In genomic region chr19:40511487-40511886, GRCh38 we compare ENCODE assay signal across 24 cellular contexts. TPM values are rescaled to one million over a fixed set of nuclear protein-coding genes. Genes with fewer than 3 reads are reported as not detected.
DNase-seq lines count a peak whose midpoint lies in the region; ATAC-seq, FAIRE-seq and TF ChIP-seq lines count a peak whose summit lies in the region.
"Had no signal": no experiment of that assay in that cellular context is flagged by ENCODE, and none has a peak within 500 bp of the region (broad histone marks: within the 10 kb centered on the region; RNA-seq: fewer than 3 reads in every experiment).

No MANE protein-coding gene starts in this region.

- CTCF ChIA-PET in A549 (lab: Yijun Ruan, JAX) (interaction anchor here (0.7 to 6.1 kb wide), 14 partner anchors 8 to 408 kb away, joined by 3 to 35 read pairs (median 13); partner anchors contain the start of gene BLVRB), HEK293 (lab: Yijun Ruan, JAX) (interaction anchor here (1.3 to 2.4 kb wide), 4 partner anchors 10 to 123 kb away, joined by 3 to 10 read pairs (median 4); no protein-coding TSS in a partner anchor), K562 (lab: Yijun Ruan, JAX; ENCODE audit: low intra/inter-chr PET ratio) (no interaction called here)

- H3K9ac ChIP-seq in K562 (ENCODE audit: insufficient read depth in 1 of 2, low read depth in 2 of 2, low read length in 2 of 2), result no peak overlapping the region
- H3K9ac ChIP-seq: BLaER1 had no signal

- H3K9me3 ChIP-seq in A549, result no peaks in the 10 kb centered on the region
- H3K9me3 ChIP-seq in HEK293 (ENCODE audit: control insufficient read depth, insufficient read depth, low read depth, low read length), result no peaks in the 10 kb centered on the region
- H3K9me3 ChIP-seq in K562 (replicated peaks; ENCODE audit: control insufficient read depth, insufficient read depth, low read depth, low read length), result no peaks in the 10 kb centered on the region
- H3K9me3 ChIP-seq: BE2C had no signal

- no TSS peak for BruUV-seq in K562 (replicated peaks; lab: Mats Ljungman, UMichigan)

- FAIRE-seq in A549 (lab: Jason Lieb, UNC) (peak; percentile 51), K562 (lab: Jason Lieb, UNC) (no peak)
- FAIRE-seq: G401.6, GM12891, GM19239 had no signal

- H3K79me2 ChIP-seq in K562 (ENCODE audit: control insufficient read depth, insufficient read depth, low read length), result no peaks in the 10 kb centered on the region

- in situ Hi-C loops in K562 (cut with MboI), result no loop called here

- ATAC-seq in A549 (no peak), K562 (no peak), HG03520 (IDR thresholded peaks at IDR 0.05; ENCODE audit: unreplicated experiment) (no peak)

- no peak for TF ChIP-seq POLR2A in A549 (IDR thresholded peaks at IDR 0.05; ENCODE audit: low read length)
- no peak for TF ChIP-seq POLR2A in K562 (conservative IDR thresholded peaks at IDR 0.05)

- WGBS in A549 (ENCODE audit: missing lambda C conversion rate), result 67% methylated on average over 6 of the region's 6 CpGs
- 30% methylated on average over 6 of the region's 6 CpGs for WGBS in K562 (ENCODE audit: insufficient coverage, low coverage, missing lambda C conversion rate)

- H4K20me1 ChIP-seq in K562 (replicated peaks; ENCODE audit: control insufficient read depth, insufficient read depth, low read length), result no peaks in the 10 kb centered on the region
- H4K20me1 ChIP-seq: BLaER1 had no signal

- H3K9me1 ChIP-seq in K562 (ENCODE audit: control insufficient read depth, insufficient read depth, low read length), result no peaks in the 10 kb centered on the region

- intact Hi-C loops in K562 (cut with micrococcal nuclease), result no loop called here

- TF ChIP-seq EP300 in A549 (IDR thresholded peaks at IDR 0.05), result no peak
- no peak for TF ChIP-seq EP300 in K562 (IDR thresholded peaks at IDR 0.05; ENCODE audit: low read length)

- no peak overlapping the region for H3K4me2 ChIP-seq in A549
- no peak overlapping the region for H3K4me2 ChIP-seq in K562 (ENCODE audit: insufficient read depth, low read length)
- H3K4me2 ChIP-seq: BLaER1 had no signal

- no peaks in the 10 kb centered on the region for H3K36me3 ChIP-seq in HEK293 (ENCODE audit: control insufficient read depth in 2 of 2, insufficient read depth in 1 of 2, low read length in 2 of 2)
- no peaks in the 10 kb centered on the region for H3K36me3 ChIP-seq in K562 (ENCODE audit: control insufficient read depth, insufficient read depth, low read length)
- H3K36me3 ChIP-seq: BE2C, BLaER1 had no signal

- POLR2A ChIA-PET in A549 (lab: Yijun Ruan, JAX), result no interaction called here
- POLR2A ChIA-PET in HEK293 (lab: Yijun Ruan, JAX), result interaction anchor here (0.9 kb wide), 1 partner anchor 14 kb away, joined by 3 read pairs; no protein-coding TSS in a partner anchor
- POLR2A ChIA-PET in K562 (lab: Yijun Ruan, JAX), result no interaction called here

- H3K4me1 ChIP-seq in A549 (peaks cover 5% of the 10 kb centered on the region; the same call in 1 of the 3 replicates), HEK293 (ENCODE audit: control insufficient read depth, insufficient read depth, low read length) (no peaks in the 10 kb centered on the region), K562 (replicated peaks in 1 of 2; ENCODE audit: control insufficient read depth in 2 of 2, insufficient read depth in 2 of 2, low read length in 2 of 2) (peaks cover 6 to 10% of the 10 kb centered on the region in 2 experiments; a peak in 3 of 5 replicates)
- H3K4me1 ChIP-seq: BE2C, BLaER1 had no signal

- DNase-seq in A549 (ENCODE audit: low read depth in 1 of 2, low spot score in 1 of 2), result no peak
- DNase-seq in K562 (ENCODE audit: extremely low read depth in 1 of 4, low spot score in 3 of 4), result no peak
- no peak for DNase-seq in DMS79 (lab: John Stamatoyannopoulos, UW)
- DNase-seq in amniotic stem cell (lab: John Stamatoyannopoulos, UW), result no peak
- DNase-seq: ACHN; BE2C; C1 segment of cervical spinal cord; CD4-positive, alpha-beta memory T cell; CD4-positive, CD25-positive, alpha-beta regulatory T cell; CD8-positive, alpha-beta memory T cell; COR-L47; DMS 273 treated with DMSO at 0.1 percent for 48 hours; DMS153; DMS53; DMS79 treated with DMSO at 0.1 percent for 48 hours; GF-D8 had no signal

- H3K27me3 ChIP-seq in K562 (ENCODE audit: control insufficient read depth in 2 of 2, insufficient read depth in 2 of 2, low read length in 2 of 2), result no peaks in the 10 kb centered on the region
- H3K27me3 ChIP-seq: BE2C, BLaER1 had no signal

- H3K27ac ChIP-seq in A549 (no peak overlapping the region), HEK293 (ENCODE audit: extremely low read depth, low read depth, low read length) (no peak overlapping the region), K562 (ENCODE audit: extremely low read depth, low read depth, low read length) (no peak overlapping the region)
- H3K27ac ChIP-seq: 22Rv1, BLaER1 had no signal

- TF ChIP-seq CTCF in A549 (IDR thresholded peaks at IDR 0.05), result no peak
- no peak for TF ChIP-seq CTCF in HEK293 (tag by site-specific recombination; IDR thresholded peaks at IDR 0.05)
- no peak for TF ChIP-seq CTCF in K562 (IDR thresholded peaks at IDR 0.05 in 2 of 3, conservative IDR thresholded peaks at IDR 0.05 in 1 of 3; ENCODE audit: insufficient read depth in 2 of 3, low read depth in 1 of 3, low read length in 3 of 3)

- no peak overlapping the region for H3K4me3 ChIP-seq in A549
- H3K4me3 ChIP-seq in HEK293 (ENCODE audit: low read depth, low read length), result no peak overlapping the region
- H3K4me3 ChIP-seq in K562, result no peak overlapping the region
- H3K4me3 ChIP-seq: BLaER1 had no signal

- TF ChIP-seq RAD21 in A549 (conservative IDR thresholded peaks at IDR 0.05 in 1 of 2, IDR thresholded peaks at IDR 0.05 in 1 of 2), result no peak
- no peak for TF ChIP-seq RAD21 in K562 (CRISPR knock-in tag; conservative IDR thresholded peaks at IDR 0.05 in 1 of 2, IDR thresholded peaks at IDR 0.05 in 1 of 2)

- no peak overlapping the region for H2AFZ ChIP-seq in K562 (ENCODE audit: low read depth, low read length)

TF ChIP-seq in A549, 52 proteins besides CTCF, POLR2A, EP300 and RAD21 (continues in another document):
- TF ChIP-seq RCOR1 (IDR thresholded peaks at IDR 0.05; ENCODE audit: low read depth, low read length) (no peak), CBX2 (IDR thresholded peaks at IDR 0.05; ENCODE audit: borderline replicate concordance, low read depth) (no peak)

TF ChIP-seq in HEK293, 187 proteins besides CTCF, POLR2A, EP300 and RAD21 (continues in another document):
- no peak for TF ChIP-seq ZBTB17 (tag by site-specific recombination; IDR thresholded peaks at IDR 0.05)

TF ChIP-seq in K562, 482 proteins besides CTCF, POLR2A, EP300 and RAD21 (continues in another document):
- no peak for TF ChIP-seq HNRNPUL1 (IDR thresholded peaks at IDR 0.05; ENCODE audit: low read length)
- TF ChIP-seq ZNF121 (CRISPR knock-in tag; conservative IDR thresholded peaks at IDR 0.05), result peak; percentile 87

RNA-seq across cellular contexts. Expression of gene SPTBN4, which starts 44.7 kb away (rescaled TPM):
- polyA plus RNA-seq in A549 (2011; rRNA removed) (1.4 and 2.2 TPM in 2 replicates), A549 (2017; fragmentation: RNase III; extraction: RNeasy Plus Mini Kit Qiagen cat#74134 plus additional on column Dnase treatment) (1.2 to 2.0 TPM (median 1.4 TPM) in 3 replicates), K562 (2011; rRNA removed) (1.2 and 1.3 TPM in 2 replicates), K562 (2014; fragmentation: Illumina TruSeq; extraction: Trizol) (0.51 and 0.70 TPM in 2 replicates), K562 (2014; fragmentation: Nextera tagmentation; extraction: Ambion mirVana) (under 1 TPM; 0.01 to 0.10 TPM), K562 (2014; rRNA removed) (1.2 and 1.3 TPM in 2 replicates)
- 2.0 TPM in 2 replicates for polyA plus RNA-seq in A549 (2012; cell fraction: cytosol; rRNA removed)
- polyA plus RNA-seq in A549 (2012; cell fraction: nucleus; rRNA removed), result 3.9 and 4.2 TPM in 2 replicates
- 1.1 and 1.2 TPM in 2 replicates for polyA minus RNA-seq in A549 (2011; rRNA and poly(A)+ RNA removed)
- total RNA-seq in K562 (2011; cell fraction: chromatin; rRNA removed; ENCODE audit: low replicate concordance), result 5.7 and 11.0 TPM in 2 replicates
- 3.8 and 4.5 TPM in 2 replicates for total RNA-seq in K562 (2011; cell fraction: nucleolus; rRNA removed)
- 5.3 and 6.9 TPM in 2 replicates for total RNA-seq in K562 (2011; cell fraction: nucleoplasm; rRNA removed)
- total RNA-seq in K562 (2014; rRNA removed) (0.86 and 2.0 TPM in 2 replicates), K562 (2014; rRNA removed; fragmentation: Illumina TruSeq; extraction: Trizol) (0.16 and 0.47 TPM in 2 replicates), K562 (2015; rRNA removed; fragmentation: Illumina TruSeq; extraction: Trizol) (0.83 and 1.3 TPM in 2 replicates), K562 (2021) (1.5 and 1.6 TPM in 2 replicates)
- polyA plus RNA-seq in K562 (2011; cell fraction: cytosol; rRNA removed), result 0.94 and 1.8 TPM in 2 replicates
- 2.6 and 3.5 TPM in 2 replicates for polyA plus RNA-seq in K562 (2011; cell fraction: nucleus; rRNA removed)
- 1.7 and 1.9 TPM in 2 replicates for polyA plus RNA-seq in K562 (2012)
- 1.1 and 1.5 TPM in 2 replicates for polyA minus RNA-seq in K562 (2011; rRNA and poly(A)+ RNA removed)
- 0.38 and 0.46 TPM in 2 replicates for polyA minus RNA-seq in K562 (2011; cell fraction: cytosol; rRNA and poly(A)+ RNA removed)
- polyA minus RNA-seq in K562 (2011; cell fraction: nucleus; rRNA and poly(A)+ RNA removed), result 0.81 and 1.4 TPM in 2 replicates
- total RNA-seq: CD4-positive, CD25-positive, alpha-beta regulatory T cell had no signal
- polyA plus RNA-seq: CD14-positive monocyte; CD4-positive, CD25-positive, alpha-beta regulatory T cell; CD8-positive, alpha-beta memory T cell had no signal

RNA-seq across cellular contexts. Expression of gene BLVRB, which starts 45.9 kb away (rescaled TPM):
- polyA plus RNA-seq in A549 (2011; rRNA removed) (202 and 241 TPM in 2 replicates), A549 (2017; fragmentation: RNase III; extraction: RNeasy Plus Mini Kit Qiagen cat#74134 plus additional on column Dnase treatment) (280 to 298 TPM (median 296 TPM) in 3 replicates), K562 (2011; rRNA removed) (368 and 461 TPM in 2 replicates), K562 (2014; fragmentation: Illumina TruSeq; extraction: Trizol) (260 and 428 TPM in 2 replicates), K562 (2014; fragmentation: Nextera tagmentation; extraction: Ambion mirVana) (100 to 1,000 TPM in 1 of 2 experiments, 10 to 100 TPM in 1; 81.1 to 184 TPM), K562 (2014; rRNA removed) (634 and 677 TPM in 2 replicates)
- polyA plus RNA-seq in A549 (2012; cell fraction: cytosol; rRNA removed), result 713 and 819 TPM in 2 replicates
- polyA plus RNA-seq in A549 (2012; cell fraction: nucleus; rRNA removed), result 565 and 810 TPM in 2 replicates
- polyA minus RNA-seq in A549 (2011; rRNA and poly(A)+ RNA removed), result 192 and 225 TPM in 2 replicates
- 26.9 and 65.0 TPM in 2 replicates for total RNA-seq in K562 (2011; cell fraction: chromatin; rRNA removed; ENCODE audit: low replicate concordance)
- 107 and 125 TPM in 2 replicates for total RNA-seq in K562 (2011; cell fraction: nucleolus; rRNA removed)
- total RNA-seq in K562 (2011; cell fraction: nucleoplasm; rRNA removed), result 74.7 and 75.7 TPM in 2 replicates
- total RNA-seq in K562 (2014; rRNA removed) (749 and 813 TPM in 2 replicates), K562 (2014; rRNA removed; fragmentation: Illumina TruSeq; extraction: Trizol) (110 and 229 TPM in 2 replicates), K562 (2015; rRNA removed; fragmentation: Illumina TruSeq; extraction: Trizol) (331 and 332 TPM in 2 replicates), K562 (2021) (457 and 476 TPM in 2 replicates)
- 836 and 2,229 TPM in 2 replicates for polyA plus RNA-seq in K562 (2011; cell fraction: cytosol; rRNA removed)
- polyA plus RNA-seq in K562 (2011; cell fraction: nucleus; rRNA removed), result 252 and 288 TPM in 2 replicates
- 416 and 585 TPM in 2 replicates for polyA plus RNA-seq in K562 (2012)
- 85.4 and 138 TPM in 2 replicates for polyA minus RNA-seq in K562 (2011; rRNA and poly(A)+ RNA removed)
- 198 and 225 TPM in 2 replicates for polyA minus RNA-seq in K562 (2011; cell fraction: cytosol; rRNA and poly(A)+ RNA removed)
- polyA minus RNA-seq in K562 (2011; cell fraction: nucleus; rRNA and poly(A)+ RNA removed), result 34.6 and 38.7 TPM in 2 replicates
